Comparison of ENCODE assay signal across 1 cellular context in the genomic region with DNA sequence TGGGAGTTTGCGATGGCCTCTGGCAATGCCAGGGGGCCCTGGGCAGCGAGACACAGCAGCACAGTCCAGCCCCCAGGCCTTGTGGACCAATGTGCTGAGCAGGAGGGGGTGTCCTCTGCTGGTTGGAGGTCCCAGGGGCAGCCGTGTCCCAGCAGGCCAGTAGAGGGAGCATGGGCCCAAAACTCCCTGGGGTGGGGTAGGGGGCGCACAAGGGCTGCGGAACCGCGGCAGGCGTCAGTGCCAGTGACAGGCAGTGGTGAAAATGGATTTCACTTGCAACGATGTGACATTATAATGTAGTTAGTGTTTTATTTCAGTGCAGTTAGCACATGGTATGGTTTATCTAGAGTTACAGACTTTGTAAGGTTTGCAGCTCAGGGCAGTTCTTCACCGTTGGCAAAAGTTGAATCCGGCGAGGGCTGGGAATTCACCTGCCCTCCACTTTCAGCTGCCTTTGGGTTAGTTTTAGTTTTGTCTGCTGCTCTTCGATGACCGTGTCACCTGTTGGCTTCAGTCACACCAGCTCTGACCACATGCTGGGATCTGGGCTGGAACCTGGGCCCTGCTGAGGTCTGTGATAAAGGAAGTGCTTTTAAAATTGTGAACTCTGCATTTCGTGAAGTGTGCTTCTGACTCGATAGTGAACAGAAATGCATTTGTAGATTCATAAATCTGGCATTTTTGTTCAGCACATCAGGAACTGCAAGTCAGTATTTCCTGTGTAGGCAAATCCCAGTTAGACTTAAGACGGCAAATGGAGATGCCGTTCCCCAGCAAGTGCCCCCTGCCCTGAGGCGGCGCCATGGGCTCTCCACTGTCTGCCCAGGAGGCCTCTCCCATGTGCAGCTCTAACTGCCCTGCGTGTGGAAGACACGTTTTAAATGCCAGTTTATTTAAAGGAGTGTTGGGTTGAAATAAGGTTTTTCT.
TF ChIP-seq lines count a peak whose summit lies in the region.

No MANE protein-coding gene starts in this region.

TF ChIP-seq in HepG2, 621 proteins besides CTCF, POLR2A, EP300 and RAD21 (continued from another document and continues in another):
- no peak for TF ChIP-seq KAT2B (IDR thresholded peaks at IDR 0.05; ENCODE audit: borderline replicate concordance, low read depth, low read length)
- TF ChIP-seq ZNF83 (CRISPR knock-in tag; IDR thresholded peaks at IDR 0.05; ENCODE audit: borderline replicate concordance), result no peak
- TF ChIP-seq, protein P1, sequence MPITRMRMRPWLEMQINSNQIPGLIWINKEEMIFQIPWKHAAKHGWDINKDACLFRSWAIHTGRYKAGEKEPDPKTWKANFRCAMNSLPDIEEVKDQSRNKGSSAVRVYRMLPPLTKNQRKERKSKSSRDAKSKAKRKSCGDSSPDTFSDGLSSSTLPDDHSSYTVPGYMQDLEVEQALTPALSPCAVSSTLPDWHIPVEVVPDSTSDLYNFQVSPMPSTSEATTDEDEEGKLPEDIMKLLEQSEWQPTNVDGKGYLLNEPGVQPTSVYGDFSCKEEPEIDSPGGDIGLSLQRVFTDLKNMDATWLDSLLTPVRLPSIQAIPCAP (CRISPR knock-in tag; IDR thresholded peaks at IDR 0.05; ENCODE audit: low read depth), result no peak
- no peak for TF ChIP-seq TOPORS (CRISPR knock-in tag; IDR thresholded peaks at IDR 0.05)
- TF ChIP-seq SAP130 (CRISPR knock-in tag; IDR thresholded peaks at IDR 0.05; ENCODE audit: low read depth), result peak; percentile 74
- TF ChIP-seq EZH2 (conservative IDR thresholded peaks at IDR 0.05; ENCODE audit: low read depth, low read length), result no peak
- no peak for TF ChIP-seq ZFAT (CRISPR knock-in tag; conservative IDR thresholded peaks at IDR 0.05)
- no peak for TF ChIP-seq SP2 (CRISPR knock-in tag; IDR thresholded peaks at IDR 0.05)
- TF ChIP-seq, protein P2, sequence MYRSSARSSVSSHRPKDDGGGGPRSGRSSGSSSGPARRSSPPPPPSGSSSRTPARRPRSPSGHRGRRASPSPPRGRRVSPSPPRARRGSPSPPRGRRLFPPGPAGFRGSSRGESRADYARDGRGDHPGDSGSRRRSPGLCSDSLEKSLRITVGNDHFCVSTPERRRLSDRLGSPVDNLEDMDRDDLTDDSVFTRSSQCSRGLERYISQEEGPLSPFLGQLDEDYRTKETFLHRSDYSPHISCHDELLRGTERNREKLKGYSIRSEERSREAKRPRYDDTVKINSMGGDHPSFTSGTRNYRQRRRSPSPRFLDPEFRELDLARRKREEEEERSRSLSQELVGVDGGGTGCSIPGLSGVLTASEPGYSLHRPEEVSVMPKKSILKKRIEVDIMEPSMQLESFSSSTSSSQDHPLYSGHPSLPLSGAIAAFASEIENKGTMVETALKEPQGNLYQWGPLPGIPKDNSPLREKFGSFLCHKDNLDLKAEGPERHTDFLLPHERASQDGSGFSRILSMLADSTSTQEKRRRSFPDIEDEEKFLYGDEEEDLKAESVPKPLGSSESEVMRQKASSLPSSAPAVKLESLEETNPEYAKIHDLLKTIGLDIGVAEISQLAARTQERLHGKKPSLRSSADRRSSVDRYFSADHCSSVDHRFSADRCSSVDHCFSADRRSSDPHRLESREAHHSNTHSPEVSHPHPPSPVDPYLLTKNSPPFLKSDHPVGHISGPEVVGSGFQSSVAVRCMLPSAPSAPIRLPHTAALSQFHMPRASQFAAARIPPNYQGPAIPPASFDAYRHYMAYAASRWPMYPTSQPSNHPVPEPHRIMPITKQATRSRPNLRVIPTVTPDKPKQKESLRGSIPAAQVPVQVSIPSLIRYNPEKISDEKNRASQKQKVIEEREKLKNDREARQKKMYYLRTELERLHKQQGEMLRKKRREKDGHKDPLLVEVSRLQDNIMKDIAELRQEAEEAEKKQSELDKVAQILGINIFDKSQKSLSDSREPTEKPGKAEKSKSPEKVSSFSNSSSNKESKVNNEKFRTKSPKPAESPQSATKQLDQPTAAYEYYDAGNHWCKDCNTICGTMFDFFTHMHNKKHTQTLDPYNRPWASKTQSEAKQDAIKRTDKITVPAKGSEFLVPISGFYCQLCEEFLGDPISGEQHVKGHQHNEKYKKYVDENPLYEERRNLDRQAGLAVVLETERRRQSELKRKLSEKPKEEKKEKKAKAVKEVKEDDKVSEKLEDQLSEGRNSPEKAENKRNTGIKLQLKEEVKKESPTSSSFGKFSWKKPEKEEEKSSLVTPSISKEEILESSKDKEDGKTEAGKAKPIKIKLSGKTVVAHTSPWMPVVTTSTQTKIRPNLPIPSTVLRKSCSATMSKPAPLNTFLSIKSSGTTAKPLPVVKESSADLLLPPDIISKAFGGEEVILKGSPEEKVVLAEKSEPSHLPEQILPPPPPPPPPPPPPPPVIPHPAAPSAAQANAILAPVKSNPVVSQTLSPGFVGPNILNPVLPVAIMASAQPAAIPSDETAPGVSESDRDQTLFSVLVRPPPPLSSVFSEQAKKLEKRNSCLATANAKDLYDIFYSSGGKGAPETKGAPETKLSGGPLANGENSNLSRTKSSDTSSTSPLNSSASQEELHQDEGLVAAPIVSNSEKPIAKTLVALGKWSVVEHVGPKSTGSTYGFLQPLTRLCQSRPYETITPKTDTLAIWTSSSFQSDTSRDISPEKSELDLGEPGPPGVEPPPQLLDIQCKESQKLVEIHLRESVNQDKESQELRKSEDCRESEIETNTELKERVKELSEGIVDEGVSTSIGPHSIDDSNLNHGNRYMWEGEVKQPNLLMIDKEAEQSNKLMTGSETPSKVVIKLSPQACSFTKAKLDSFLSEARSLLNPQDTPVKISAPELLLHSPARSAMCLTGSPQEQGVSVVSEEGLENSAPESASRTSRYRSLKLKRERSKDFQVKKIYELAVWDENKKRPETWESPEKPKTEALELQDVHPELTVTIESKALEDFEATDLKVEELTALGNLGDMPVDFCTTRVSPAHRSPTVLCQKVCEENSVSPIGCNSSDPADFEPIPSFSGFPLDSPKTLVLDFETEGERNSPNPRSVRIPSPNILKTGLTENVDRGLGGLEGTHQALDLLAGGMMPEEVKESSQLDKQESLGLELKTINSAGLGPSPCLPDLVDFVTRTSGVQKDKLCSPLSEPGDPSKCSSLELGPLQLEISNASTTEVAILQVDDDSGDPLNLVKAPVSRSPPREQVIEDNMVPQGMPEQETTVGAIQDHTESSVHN (CRISPR knock-in tag; IDR thresholded peaks at IDR 0.05), result peak; percentile 88; the same call in 1 of the 2 replicates
- no peak for TF ChIP-seq ZNF569 (CRISPR knock-in tag; IDR thresholded peaks at IDR 0.05; ENCODE audit: borderline replicate concordance)
- TF ChIP-seq, protein P3, sequence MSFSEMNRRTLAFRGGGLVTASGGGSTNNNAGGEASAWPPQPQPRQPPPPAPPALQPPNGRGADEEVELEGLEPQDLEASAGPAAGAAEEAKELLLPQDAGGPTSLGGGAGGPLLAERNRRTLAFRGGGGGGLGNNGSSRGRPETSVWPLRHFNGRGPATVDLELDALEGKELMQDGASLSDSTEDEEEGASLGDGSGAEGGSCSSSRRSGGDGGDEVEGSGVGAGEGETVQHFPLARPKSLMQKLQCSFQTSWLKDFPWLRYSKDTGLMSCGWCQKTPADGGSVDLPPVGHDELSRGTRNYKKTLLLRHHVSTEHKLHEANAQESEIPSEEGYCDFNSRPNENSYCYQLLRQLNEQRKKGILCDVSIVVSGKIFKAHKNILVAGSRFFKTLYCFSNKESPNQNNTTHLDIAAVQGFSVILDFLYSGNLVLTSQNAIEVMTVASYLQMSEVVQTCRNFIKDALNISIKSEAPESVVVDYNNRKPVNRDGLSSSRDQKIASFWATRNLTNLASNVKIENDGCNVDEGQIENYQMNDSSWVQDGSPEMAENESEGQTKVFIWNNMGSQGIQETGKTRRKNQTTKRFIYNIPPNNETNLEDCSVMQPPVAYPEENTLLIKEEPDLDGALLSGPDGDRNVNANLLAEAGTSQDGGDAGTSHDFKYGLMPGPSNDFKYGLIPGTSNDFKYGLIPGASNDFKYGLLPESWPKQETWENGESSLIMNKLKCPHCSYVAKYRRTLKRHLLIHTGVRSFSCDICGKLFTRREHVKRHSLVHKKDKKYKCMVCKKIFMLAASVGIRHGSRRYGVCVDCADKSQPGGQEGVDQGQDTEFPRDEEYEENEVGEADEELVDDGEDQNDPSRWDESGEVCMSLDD (CRISPR knock-in tag; IDR thresholded peaks at IDR 0.05; ENCODE audit: borderline replicate concordance), result no peak
- peak; percentile 93 for TF ChIP-seq REPIN1 (CRISPR knock-in tag; IDR thresholded peaks at IDR 0.05; ENCODE audit: borderline replicate concordance, low read depth)
- TF ChIP-seq, protein P4, sequence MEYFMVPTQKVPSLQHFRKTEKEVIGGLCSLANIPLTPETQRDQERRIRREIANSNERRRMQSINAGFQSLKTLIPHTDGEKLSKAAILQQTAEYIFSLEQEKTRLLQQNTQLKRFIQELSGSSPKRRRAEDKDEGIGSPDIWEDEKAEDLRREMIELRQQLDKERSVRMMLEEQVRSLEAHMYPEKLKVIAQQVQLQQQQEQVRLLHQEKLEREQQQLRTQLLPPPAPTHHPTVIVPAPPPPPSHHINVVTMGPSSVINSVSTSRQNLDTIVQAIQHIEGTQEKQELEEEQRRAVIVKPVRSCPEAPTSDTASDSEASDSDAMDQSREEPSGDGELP (IDR thresholded peaks at IDR 0.05; ENCODE audit: borderline replicate concordance, low read depth), result no peak
- TF ChIP-seq WIZ (CRISPR knock-in tag; IDR thresholded peaks at IDR 0.05), result no peak; the same call in 1 of the 2 replicates
- TF ChIP-seq DR1 (CRISPR knock-in tag; IDR thresholded peaks at IDR 0.05), result no peak; the same call in 1 of the 2 replicates
- TF ChIP-seq SRSF9 (IDR thresholded peaks at IDR 0.05; ENCODE audit: borderline replicate concordance, insufficient read depth, low read depth, low read length, poor library complexity, severe bottlenecking), result no peak
- TF ChIP-seq ARNT2 (CRISPR knock-in tag; IDR thresholded peaks at IDR 0.05; ENCODE audit: low read depth), result no peak
- TF ChIP-seq, protein P5, sequence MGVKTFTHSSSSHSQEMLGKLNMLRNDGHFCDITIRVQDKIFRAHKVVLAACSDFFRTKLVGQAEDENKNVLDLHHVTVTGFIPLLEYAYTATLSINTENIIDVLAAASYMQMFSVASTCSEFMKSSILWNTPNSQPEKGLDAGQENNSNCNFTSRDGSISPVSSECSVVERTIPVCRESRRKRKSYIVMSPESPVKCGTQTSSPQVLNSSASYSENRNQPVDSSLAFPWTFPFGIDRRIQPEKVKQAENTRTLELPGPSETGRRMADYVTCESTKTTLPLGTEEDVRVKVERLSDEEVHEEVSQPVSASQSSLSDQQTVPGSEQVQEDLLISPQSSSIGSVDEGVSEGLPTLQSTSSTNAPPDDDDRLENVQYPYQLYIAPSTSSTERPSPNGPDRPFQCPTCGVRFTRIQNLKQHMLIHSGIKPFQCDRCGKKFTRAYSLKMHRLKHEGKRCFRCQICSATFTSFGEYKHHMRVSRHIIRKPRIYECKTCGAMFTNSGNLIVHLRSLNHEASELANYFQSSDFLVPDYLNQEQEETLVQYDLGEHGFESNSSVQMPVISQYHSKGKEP (CRISPR knock-in tag; IDR thresholded peaks at IDR 0.05), result 0 out of 2 replicates have a peak, but pooled peaks have one; percentile 71
- no peak for TF ChIP-seq XBP1 (CRISPR knock-in tag; IDR thresholded peaks at IDR 0.05)
- TF ChIP-seq CCDC6 (CRISPR knock-in tag; IDR thresholded peaks at IDR 0.05), result no peak; the same call in 1 of the 2 replicates
- peak; percentile 75 for TF ChIP-seq FOXO1 (CRISPR knock-in tag; IDR thresholded peaks at IDR 0.05)
- no peak for TF ChIP-seq ZNF562 (CRISPR knock-in tag; IDR thresholded peaks at IDR 0.05; ENCODE audit: borderline replicate concordance)
- TF ChIP-seq PHF20 (CRISPR knock-in tag; IDR thresholded peaks at IDR 0.05), result no peak
- TF ChIP-seq DNMT1 (CRISPR knock-in tag; IDR thresholded peaks at IDR 0.05), result no peak
- no peak for TF ChIP-seq TAF1 (CRISPR knock-in tag; IDR thresholded peaks at IDR 0.05)
- TF ChIP-seq DNMT3B (CRISPR knock-in tag; conservative IDR thresholded peaks at IDR 0.05), result no peak
- TF ChIP-seq NCOA2 (CRISPR knock-in tag; IDR thresholded peaks at IDR 0.05), result peak; percentile 62
- no peak for TF ChIP-seq REL (CRISPR knock-in tag; conservative IDR thresholded peaks at IDR 0.05)
- TF ChIP-seq, protein P6, sequence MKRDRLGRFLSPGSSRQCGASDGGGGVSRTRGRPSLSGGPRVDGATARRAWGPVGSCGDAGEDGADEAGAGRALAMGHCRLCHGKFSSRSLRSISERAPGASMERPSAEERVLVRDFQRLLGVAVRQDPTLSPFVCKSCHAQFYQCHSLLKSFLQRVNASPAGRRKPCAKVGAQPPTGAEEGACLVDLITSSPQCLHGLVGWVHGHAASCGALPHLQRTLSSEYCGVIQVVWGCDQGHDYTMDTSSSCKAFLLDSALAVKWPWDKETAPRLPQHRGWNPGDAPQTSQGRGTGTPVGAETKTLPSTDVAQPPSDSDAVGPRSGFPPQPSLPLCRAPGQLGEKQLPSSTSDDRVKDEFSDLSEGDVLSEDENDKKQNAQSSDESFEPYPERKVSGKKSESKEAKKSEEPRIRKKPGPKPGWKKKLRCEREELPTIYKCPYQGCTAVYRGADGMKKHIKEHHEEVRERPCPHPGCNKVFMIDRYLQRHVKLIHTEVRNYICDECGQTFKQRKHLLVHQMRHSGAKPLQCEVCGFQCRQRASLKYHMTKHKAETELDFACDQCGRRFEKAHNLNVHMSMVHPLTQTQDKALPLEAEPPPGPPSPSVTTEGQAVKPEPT (CRISPR knock-in tag; IDR thresholded peaks at IDR 0.05; ENCODE audit: low read depth), result no peak
- no peak; the same call in 1 of the 2 replicates for TF ChIP-seq EED (CRISPR knock-in tag; IDR thresholded peaks at IDR 0.05)
- TF ChIP-seq IKZF1 (IDR thresholded peaks at IDR 0.05), result no peak
- peak; percentile 73 for TF ChIP-seq THAP11 (CRISPR knock-in tag; IDR thresholded peaks at IDR 0.05)
- TF ChIP-seq KLF16 (CRISPR knock-in tag; IDR thresholded peaks at IDR 0.05), result peak in 1 of 2 experiments; percentile 86; a peak in 2 of 4 replicates
- 0 out of 2 replicates have a peak, but pooled peaks have one; percentile 56 for TF ChIP-seq KMT2A (CRISPR knock-in tag; IDR thresholded peaks at IDR 0.05)
- TF ChIP-seq FOXM1 (CRISPR knock-in tag; IDR thresholded peaks at IDR 0.05), result no peak
- TF ChIP-seq, protein P7, sequence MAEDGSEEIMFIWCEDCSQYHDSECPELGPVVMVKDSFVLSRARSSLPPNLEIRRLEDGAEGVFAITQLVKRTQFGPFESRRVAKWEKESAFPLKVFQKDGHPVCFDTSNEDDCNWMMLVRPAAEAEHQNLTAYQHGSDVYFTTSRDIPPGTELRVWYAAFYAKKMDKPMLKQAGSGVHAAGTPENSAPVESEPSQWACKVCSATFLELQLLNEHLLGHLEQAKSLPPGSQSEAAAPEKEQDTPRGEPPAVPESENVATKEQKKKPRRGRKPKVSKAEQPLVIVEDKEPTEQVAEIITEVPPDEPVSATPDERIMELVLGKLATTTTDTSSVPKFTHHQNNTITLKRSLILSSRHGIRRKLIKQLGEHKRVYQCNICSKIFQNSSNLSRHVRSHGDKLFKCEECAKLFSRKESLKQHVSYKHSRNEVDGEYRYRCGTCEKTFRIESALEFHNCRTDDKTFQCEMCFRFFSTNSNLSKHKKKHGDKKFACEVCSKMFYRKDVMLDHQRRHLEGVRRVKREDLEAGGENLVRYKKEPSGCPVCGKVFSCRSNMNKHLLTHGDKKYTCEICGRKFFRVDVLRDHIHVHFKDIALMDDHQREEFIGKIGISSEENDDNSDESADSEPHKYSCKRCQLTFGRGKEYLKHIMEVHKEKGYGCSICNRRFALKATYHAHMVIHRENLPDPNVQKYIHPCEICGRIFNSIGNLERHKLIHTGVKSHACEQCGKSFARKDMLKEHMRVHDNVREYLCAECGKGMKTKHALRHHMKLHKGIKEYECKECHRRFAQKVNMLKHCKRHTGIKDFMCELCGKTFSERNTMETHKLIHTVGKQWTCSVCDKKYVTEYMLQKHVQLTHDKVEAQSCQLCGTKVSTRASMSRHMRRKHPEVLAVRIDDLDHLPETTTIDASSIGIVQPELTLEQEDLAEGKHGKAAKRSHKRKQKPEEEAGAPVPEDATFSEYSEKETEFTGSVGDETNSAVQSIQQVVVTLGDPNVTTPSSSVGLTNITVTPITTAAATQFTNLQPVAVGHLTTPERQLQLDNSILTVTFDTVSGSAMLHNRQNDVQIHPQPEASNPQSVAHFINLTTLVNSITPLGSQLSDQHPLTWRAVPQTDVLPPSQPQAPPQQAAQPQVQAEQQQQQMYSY (CRISPR knock-in tag; IDR thresholded peaks at IDR 0.05), result no peak
- TF ChIP-seq TBX2 (CRISPR knock-in tag; IDR thresholded peaks at IDR 0.05; ENCODE audit: borderline replicate concordance), result no peak; the same call in 1 of the 2 replicates
